ENCODE assay signal across 18 cellular contexts in genomic region chrX:138939038-138939437, GRCh38.
"Had no signal": no experiment of that assay in that cellular context is flagged by ENCODE, and none has a peak within 500 bp of the region (broad histone marks: within the 10 kb centered on the region; RNA-seq: fewer than 3 reads in every experiment).

No MANE protein-coding gene starts in this region.

- DNase-seq: effector memory CD8-positive, alpha-beta T cell; esophagus squamous epithelium; foreskin melanocyte; islet precursor cell; mammary epithelial cell; mucosa of descending colon; natural killer cell; nucleus accumbens; pancreas; stimulated activated CD4-positive, alpha-beta T cell treated with anti-CD3 and anti-CD28 coated beads, Interleukin-4, amount 100 ng/mL, for 1 hour; upper lobe of right lung had no signal

- H3K9me3 ChIP-seq: esophagus squamous epithelium, mucosa of descending colon, pancreas, tibial nerve, upper lobe of right lung, vagina had no signal

- H3K36me3 ChIP-seq: esophagus squamous epithelium, neural progenitor cell, pancreas, tibial nerve, upper lobe of right lung, vagina had no signal

- H3K4me2 ChIP-seq: neural progenitor cell had no signal

- H3K9ac ChIP-seq: neural progenitor cell had no signal

- H3K27me3 Mint-ChIP-seq: effector memory CD8-positive, alpha-beta T cell; progenitor cell of endocrine pancreas; stimulated activated memory B cell treated with anti-CD40 and anti-IgM and Interleukin-4, amounts not matched to agents 10 μg/mL and 1 μg/mL and 100 μg/mL, for 72 hours; stimulated activated naive CD8-positive, alpha-beta T cell treated with anti-CD3 and anti-CD28 coated beads, Interleukin-15, Interleukin-2, amounts not matched to agents 100 ng/mL and 50 ng/mL, for 24 hours had no signal

- H2AFZ ChIP-seq: neural progenitor cell had no signal

- H3K27ac ChIP-seq: epithelial cell of prostate, esophagus squamous epithelium, neural progenitor cell, pancreas, tibial nerve, upper lobe of right lung, vagina had no signal

- ATAC-seq: effector memory CD8-positive, alpha-beta T cell; mucosa of descending colon; natural killer cell; pancreas; stimulated activated memory B cell treated with anti-CD40 and anti-IgM and Interleukin-4, amounts not matched to agents 10 μg/mL and 1 μg/mL and 100 μg/mL, for 72 hours; upper lobe of right lung had no signal

- H3K36me3 Mint-ChIP-seq: natural killer cell; neural progenitor cell; stimulated activated memory B cell treated with anti-CD40 and anti-IgM and Interleukin-4, amounts not matched to agents 10 μg/mL and 1 μg/mL and 100 μg/mL, for 72 hours had no signal

- H3K4me1 ChIP-seq: esophagus squamous epithelium, neural progenitor cell, pancreas, tibial nerve, upper lobe of right lung, vagina had no signal

- H3K4me1 Mint-ChIP-seq: natural killer cell; stimulated activated memory B cell treated with anti-CD40 and anti-IgM and Interleukin-4, amounts not matched to agents 10 μg/mL and 1 μg/mL and 100 μg/mL, for 72 hours had no signal

- H3K4me3 Mint-ChIP-seq: effector memory CD8-positive, alpha-beta T cell; natural killer cell; neural progenitor cell; stimulated activated memory B cell treated with anti-CD40 and anti-IgM and Interleukin-4, amounts not matched to agents 10 μg/mL and 1 μg/mL and 100 μg/mL, for 72 hours; stimulated activated naive CD8-positive, alpha-beta T cell treated with anti-CD3 and anti-CD28 coated beads, Interleukin-15, Interleukin-2, amounts not matched to agents 100 ng/mL and 50 ng/mL, for 24 hours had no signal

- H3K27ac Mint-ChIP-seq: effector memory CD8-positive, alpha-beta T cell; natural killer cell; neural progenitor cell; progenitor cell of endocrine pancreas; stimulated activated memory B cell treated with anti-CD40 and anti-IgM and Interleukin-4, amounts not matched to agents 10 μg/mL and 1 μg/mL and 100 μg/mL, for 72 hours; stimulated activated naive CD8-positive, alpha-beta T cell treated with anti-CD3 and anti-CD28 coated beads, Interleukin-15, Interleukin-2, amounts not matched to agents 100 ng/mL and 50 ng/mL, for 24 hours had no signal

- H3K9me3 Mint-ChIP-seq: natural killer cell; neural progenitor cell; stimulated activated memory B cell treated with anti-CD40 and anti-IgM and Interleukin-4, amounts not matched to agents 10 μg/mL and 1 μg/mL and 100 μg/mL, for 72 hours; stimulated activated naive CD8-positive, alpha-beta T cell treated with anti-CD3 and anti-CD28 coated beads, Interleukin-15, Interleukin-2, amounts not matched to agents 100 ng/mL and 50 ng/mL, for 24 hours had no signal

- H3K4me3 ChIP-seq: esophagus squamous epithelium, mucosa of descending colon, neural progenitor cell, pancreas, tibial nerve, upper lobe of right lung, vagina had no signal

- H3K27me3 ChIP-seq: esophagus squamous epithelium, neural progenitor cell, pancreas, tibial nerve, upper lobe of right lung, vagina had no signal
